Comparison of ENCODE assay signal across 27 cellular contexts in genomic region chr10:124533266-124533665, GRCh38.
"Had no signal": no experiment of that assay in that cellular context is flagged by ENCODE, and none has a peak within 500 bp of the region (broad histone marks: within the 10 kb centered on the region; RNA-seq: fewer than 3 reads in every experiment).

No MANE protein-coding gene starts in this region.

- H3K27me3 Mint-ChIP-seq: dendritic cell treated with granulocyte-macrophage colony-stimulating factor and Interleukin-4, amounts not matched to agents 40 ng/mL and 50 ng/mL, for 4 days; memory B cell; natural killer cell treated with Interleukin-12 subunit alpha and Interleukin-12 subunit beta and Interleukin-15 and Interleukin-18, amount 100 ng/mL, for 72 hours; stimulated activated naive CD8-positive, alpha-beta T cell treated with anti-CD3 and anti-CD28 coated beads, Interleukin-15, Interleukin-2, amounts not matched to agents 100 ng/mL and 50 ng/mL, for 24 hours had no signal

- H3K27ac ChIP-seq: colonic mucosa, epithelial cell of prostate, gastrocnemius medialis, heart left ventricle, hepatocyte, parathyroid adenoma, thoracic aorta, transverse colon, vagina had no signal

- H3K4me2 ChIP-seq: hepatocyte, smooth muscle cell had no signal

- H3K36me3 Mint-ChIP-seq: memory B cell; natural killer cell treated with Interleukin-12 subunit alpha and Interleukin-12 subunit beta and Interleukin-15 and Interleukin-18, amount 100 ng/mL, for 72 hours; stimulated activated effector memory CD8-positive, alpha-beta T cell treated with anti-CD3 and anti-CD28 coated beads, Interleukin-12 subunit alpha, Interleukin-12 subunit beta, amount 100 ng/mL, for 72 hours had no signal

- H3K27ac Mint-ChIP-seq: dendritic cell treated with granulocyte-macrophage colony-stimulating factor and Interleukin-4, amounts not matched to agents 40 ng/mL and 50 ng/mL, for 4 days; endodermal cell; memory B cell; progenitor cell of endocrine pancreas; stimulated activated effector memory CD8-positive, alpha-beta T cell treated with anti-CD3 and anti-CD28 coated beads, Interleukin-12 subunit alpha, Interleukin-12 subunit beta, amount 100 ng/mL, for 72 hours; stimulated activated naive CD8-positive, alpha-beta T cell treated with anti-CD3 and anti-CD28 coated beads, Interleukin-15, Interleukin-2, amounts not matched to agents 100 ng/mL and 50 ng/mL, for 24 hours had no signal

- ATAC-seq: esophagus mucosa; gastrocnemius medialis; heart left ventricle; left lobe of liver; natural killer cell treated with Interleukin-12 subunit alpha and Interleukin-12 subunit beta and Interleukin-15 and Interleukin-18, amount 100 ng/mL, for 72 hours; sciatic nerve; stimulated activated effector memory CD8-positive, alpha-beta T cell treated with anti-CD3 and anti-CD28 coated beads, Interleukin-12 subunit alpha, Interleukin-12 subunit beta, amount 100 ng/mL, for 72 hours had no signal

- H3K36me3 ChIP-seq: colonic mucosa, gastrocnemius medialis, heart left ventricle, thoracic aorta, transverse colon, vagina had no signal

- H3K9me3 Mint-ChIP-seq: dendritic cell treated with granulocyte-macrophage colony-stimulating factor and Interleukin-4, amounts not matched to agents 40 ng/mL and 50 ng/mL, for 4 days; endodermal cell; memory B cell; natural killer cell treated with Interleukin-12 subunit alpha and Interleukin-12 subunit beta and Interleukin-15 and Interleukin-18, amount 100 ng/mL, for 72 hours; neural crest cell; stimulated activated effector memory CD8-positive, alpha-beta T cell treated with anti-CD3 and anti-CD28 coated beads, Interleukin-12 subunit alpha, Interleukin-12 subunit beta, amount 100 ng/mL, for 72 hours; stimulated activated naive CD8-positive, alpha-beta T cell treated with anti-CD3 and anti-CD28 coated beads, Interleukin-15, Interleukin-2, amounts not matched to agents 100 ng/mL and 50 ng/mL, for 24 hours had no signal

- H3K9ac ChIP-seq: parathyroid adenoma had no signal

- H3K27me3 ChIP-seq: colonic mucosa, gastrocnemius medialis, heart left ventricle, hepatocyte, transverse colon, vagina had no signal

- H3K79me2 ChIP-seq: hepatocyte had no signal

- H3K4me1 ChIP-seq: colonic mucosa, parathyroid adenoma had no signal

- H3K9me3 ChIP-seq: colonic mucosa, gastrocnemius medialis, heart left ventricle, thoracic aorta, transverse colon, vagina had no signal

- H2AFZ ChIP-seq: hepatocyte, parathyroid adenoma had no signal

- DNase-seq: colonic mucosa; effector CD8-positive, alpha-beta T cell; endodermal cell; foreskin fibroblast; gastrocnemius medialis; kidney; stimulated activated CD4-positive, alpha-beta T cell treated with anti-CD3 and anti-CD28 coated beads, Interleukin-2, amount 100 ng/mL, for 24 hours; stimulated activated CD4-positive, alpha-beta T cell treated with anti-CD3 and anti-CD28 coated beads, Interleukin-4, amount 100 ng/mL, for 24 hours; transverse colon had no signal

- FAIRE-seq: kidney had no signal

- H3K4me3 Mint-ChIP-seq: dendritic cell treated with granulocyte-macrophage colony-stimulating factor and Interleukin-4, amounts not matched to agents 40 ng/mL and 50 ng/mL, for 4 days; endodermal cell; memory B cell; natural killer cell treated with Interleukin-12 subunit alpha and Interleukin-12 subunit beta and Interleukin-15 and Interleukin-18, amount 100 ng/mL, for 72 hours; neural crest cell; stimulated activated effector memory CD8-positive, alpha-beta T cell treated with anti-CD3 and anti-CD28 coated beads, Interleukin-12 subunit alpha, Interleukin-12 subunit beta, amount 100 ng/mL, for 72 hours; stimulated activated naive CD8-positive, alpha-beta T cell treated with anti-CD3 and anti-CD28 coated beads, Interleukin-15, Interleukin-2, amounts not matched to agents 100 ng/mL and 50 ng/mL, for 24 hours had no signal

- H3K4me3 ChIP-seq: colonic mucosa, gastrocnemius medialis, heart left ventricle, hepatocyte, lung, smooth muscle cell, thoracic aorta, transverse colon, vagina had no signal
